ENCODE assay signal across 1 cellular context in the genomic region with DNA sequence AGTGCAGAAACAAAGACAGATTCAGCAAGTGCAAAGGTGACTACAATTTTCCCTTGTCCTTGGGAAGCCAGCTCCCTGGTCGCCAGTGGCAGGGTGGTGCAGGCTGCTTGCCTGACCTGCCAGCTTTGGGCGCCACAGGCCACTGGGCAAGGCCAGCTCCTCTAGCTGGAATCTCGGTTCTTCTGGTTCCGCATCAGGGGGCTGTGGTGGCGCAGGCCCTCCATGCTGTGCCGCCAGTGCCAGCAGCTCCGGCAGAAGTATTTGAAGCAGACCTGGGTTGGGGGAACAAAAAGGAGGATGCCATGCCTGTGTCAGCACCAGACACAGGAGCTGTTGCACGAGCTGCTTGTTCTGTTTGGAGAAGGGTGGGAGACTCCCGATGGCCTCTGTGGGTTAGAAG.
TF ChIP-seq lines count a peak whose summit lies in the region.

No MANE protein-coding gene starts in this region.

TF ChIP-seq in K562, 482 proteins besides CTCF, POLR2A, EP300 and RAD21:
- TF ChIP-seq, protein P1, sequence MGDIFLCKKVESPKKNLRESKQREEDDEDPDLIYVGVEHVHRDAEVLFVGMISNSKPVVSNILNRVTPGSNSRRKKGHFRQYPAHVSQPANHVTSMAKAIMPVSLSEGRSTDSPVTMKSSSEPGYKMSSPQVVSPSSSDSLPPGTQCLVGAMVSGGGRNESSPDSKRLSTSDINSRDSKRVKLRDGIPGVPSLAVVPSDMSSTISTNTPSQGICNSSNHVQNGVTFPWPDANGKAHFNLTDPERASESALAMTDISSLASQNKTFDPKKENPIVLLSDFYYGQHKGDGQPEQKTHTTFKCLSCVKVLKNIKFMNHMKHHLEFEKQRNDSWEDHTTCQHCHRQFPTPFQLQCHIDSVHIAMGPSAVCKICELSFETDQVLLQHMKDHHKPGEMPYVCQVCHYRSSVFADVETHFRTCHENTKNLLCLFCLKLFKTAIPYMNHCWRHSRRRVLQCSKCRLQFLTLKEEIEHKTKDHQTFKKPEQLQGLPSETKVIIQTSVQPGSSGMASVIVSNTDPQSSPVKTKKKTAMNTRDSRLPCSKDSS (IDR thresholded peaks at IDR 0.05; ENCODE audit: low read depth, partially characterized antibody), result no peak
- TF ChIP-seq POLR2G (IDR thresholded peaks at IDR 0.05; ENCODE audit: low read depth, low read length) (0 out of 2 replicates have a peak, but pooled peaks have one; percentile 23), EGR1 (conservative IDR thresholded peaks at IDR 0.05) (no peak)
